3 cellular contexts compared by ENCODE assay signal in genomic region chr17:65868881-65869280, GRCh38.
TF ChIP-seq lines count a peak whose summit lies in the region.

No MANE protein-coding gene starts in this region.

TF ChIP-seq in A549, 52 proteins besides CTCF, POLR2A, EP300 and RAD21:
- TF ChIP-seq BHLHE40 (IDR thresholded peaks at IDR 0.05; ENCODE audit: low read depth, low read length) (no peak), ZFP36 (IDR thresholded peaks at IDR 0.05; ENCODE audit: borderline replicate concordance, partially characterized antibody) (no peak), PHF8 (IDR thresholded peaks at IDR 0.05; ENCODE audit: borderline replicate concordance, low read depth) (no peak), CBX2 (IDR thresholded peaks at IDR 0.05; ENCODE audit: borderline replicate concordance, low read depth) (no peak), MAFK (IDR thresholded peaks at IDR 0.05; ENCODE audit: partially characterized antibody) (peak; percentile 88), NFE2L2 (conservative IDR thresholded peaks at IDR 0.05; ENCODE audit: low read length) (no peak), NPAS2 (CRISPR knock-in tag; IDR thresholded peaks at IDR 0.05; ENCODE audit: borderline replicate concordance) (no peak), MYC (IDR thresholded peaks at IDR 0.05; ENCODE audit: borderline replicate concordance, low read length) (no peak), HOXA7 (CRISPR knock-in tag; IDR thresholded peaks at IDR 0.05) (no peak)

TF ChIP-seq in IMR-90, 13 proteins besides CTCF, POLR2A, EP300 and RAD21:
- TF ChIP-seq CHD1 (IDR thresholded peaks at IDR 0.05; ENCODE audit: low read depth, low read length) (no peak), BHLHE40 (IDR thresholded peaks at IDR 0.05; ENCODE audit: low read depth, low read length) (no peak), RCOR1 (IDR thresholded peaks at IDR 0.05; ENCODE audit: insufficient replicate concordance, low read length) (no peak), CEBPB (IDR thresholded peaks at IDR 0.05; ENCODE audit: low read depth, low read length) (no peak), NFE2L2 (IDR thresholded peaks at IDR 0.05; ENCODE audit: low read depth, low read length) (no peak), USF2 (IDR thresholded peaks at IDR 0.05; ENCODE audit: low read depth, low read length) (no peak), MXI1 (IDR thresholded peaks at IDR 0.05; ENCODE audit: borderline replicate concordance, low read depth, low read length) (no peak), MAFK (IDR thresholded peaks at IDR 0.05; ENCODE audit: low read depth, low read length) (peak; percentile 79)

TF ChIP-seq in H1, 55 proteins besides CTCF, POLR2A, EP300 and RAD21:
- TF ChIP-seq MAFK (IDR thresholded peaks at IDR 0.05; ENCODE audit: low read depth, low read length) (0 out of 2 replicates have a peak, but pooled peaks have one; percentile 21), CHD7 (IDR thresholded peaks at IDR 0.05; ENCODE audit: insufficient replicate concordance, low read length) (no peak), POLR2AphosphoS5 (IDR thresholded peaks at IDR 0.05; ENCODE audit: low read depth, low read length) (no peak), SIN3A (conservative IDR thresholded peaks at IDR 0.05 in 1 of 2, IDR thresholded peaks at IDR 0.05 in 1 of 2; ENCODE audit: low read depth in 1 of 2, low read length in 2 of 2) (no peak)
